12 cellular contexts compared by ENCODE assay signal in the genomic region with DNA sequence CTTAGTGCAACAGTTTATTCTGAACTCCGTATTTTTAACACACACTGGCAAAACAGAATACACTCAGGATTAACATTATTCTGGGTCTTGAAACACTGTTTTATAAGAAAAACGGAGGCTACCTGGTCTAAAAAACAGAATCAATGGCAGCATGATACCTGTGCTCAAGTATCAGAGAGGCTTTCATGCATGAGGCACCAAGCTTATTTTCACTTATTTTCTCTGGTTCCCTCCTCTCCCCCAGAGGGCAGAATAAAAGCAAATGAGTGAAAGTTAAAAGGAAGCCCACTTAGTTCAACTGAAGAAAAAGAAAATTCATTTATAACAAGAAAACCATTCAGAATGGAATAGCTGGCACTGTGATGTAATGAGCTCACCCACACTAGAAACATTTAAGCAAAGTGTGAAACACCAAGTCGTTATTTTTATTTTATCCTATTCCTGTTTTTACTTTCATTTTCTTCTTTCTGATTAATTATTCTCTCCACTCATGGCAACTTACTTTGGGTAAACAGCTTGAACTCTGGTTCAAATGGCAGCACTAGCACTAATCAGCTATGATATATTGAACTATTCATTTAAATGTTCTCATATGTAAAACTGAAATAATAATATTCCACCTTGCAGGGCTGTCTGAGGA.
DNase-seq lines count a peak whose midpoint lies in the region; ATAC-seq, FAIRE-seq and TF ChIP-seq lines count a peak whose summit lies in the region.
"Had no signal": no experiment of that assay in that cellular context is flagged by ENCODE, and none has a peak within 500 bp of the region (broad histone marks: within the 10 kb centered on the region; RNA-seq: fewer than 3 reads in every experiment).

No MANE protein-coding gene starts in this region.

- H3K36me3 ChIP-seq in adipocyte (ENCODE audit: control insufficient read depth, insufficient read depth, low read length, severe bottlenecking) = no peaks in the 10 kb centered on the region
- no peaks in the 10 kb centered on the region for H3K36me3 ChIP-seq in A673 (ENCODE audit: insufficient read depth, low read length, poor library complexity, severe bottlenecking)

- peaks cover 0 to 8% (median 4%) of the 10 kb centered on the region in 7 donors for H3K9me3 Mint-ChIP-seq in CD14-positive monocyte

- no peak overlapping the region for H3K9ac ChIP-seq in adipocyte (ENCODE audit: low read length)

- no TSS peak for BruUV-seq in A673 (replicated peaks; lab: Mats Ljungman, UMichigan)

- H3K4me1 ChIP-seq in adipocyte (ENCODE audit: control insufficient read depth, insufficient read depth, low read length) (peaks cover 6% of the 10 kb centered on the region), A673 (ENCODE audit: insufficient read depth, low read length, poor library complexity, severe bottlenecking) (peaks cover 7% of the 10 kb centered on the region)

- intact Hi-C loops in CD14-positive monocyte (cut with micrococcal nuclease) (no loop called here), A673 (cut with micrococcal nuclease; ENCODE audit: unreplicated experiment) (no loop called here)

- H3K4me3 ChIP-seq in adipocyte (ENCODE audit: low read length) = peak overlapping the region; percentile 20
- no peak overlapping the region for H3K4me3 ChIP-seq in A673 (ENCODE audit: low read depth, low read length, poor library complexity, severe bottlenecking)

- no peaks in the 10 kb centered on the region for H3K9me3 ChIP-seq in adipocyte (ENCODE audit: control insufficient read depth, low read length)
- no peaks in the 10 kb centered on the region for H3K9me3 ChIP-seq in A673 (ENCODE audit: low read depth, low read length, poor library complexity, severe bottlenecking)

- CTCF ChIA-PET in A673 (lab: Charles Lee) = no interaction called here

- in situ Hi-C loops in G401 (cut with HindIII; ENCODE audit: low sequenced_read_pairs) = no loop called here

- H3K27me3 Mint-ChIP-seq in CD14-positive monocyte (ENCODE audit: low read depth in 3 of 3) = no peaks in the 10 kb centered on the region

- DNase-seq in CD14-positive monocyte (ENCODE audit: low spot score) (no peak), GM19239 (ENCODE audit: insufficient read length, low spot score) (no peak), adipocyte (ENCODE audit: low read depth) (no peak), cerebellum (ENCODE audit: low spot score) (no peak), NCI-H187 treated with DMSO at 0.1 percent for 48 hours (lab: John Stamatoyannopoulos, UW) (no peak), A673 (ENCODE audit: low spot score) (no peak), G401 (ENCODE audit: low spot score) (no peak)
- DNase-seq: DMS79, foreskin melanocyte, HFFc6, NCI-H1694 treated with DMSO at 0.1 percent for 48 hours had no signal

- POLR2A ChIA-PET in A673 (lab: Charles Lee; ENCODE audit: low non-redundant PET) = no interaction called here

- no peak overlapping the region for H3K27ac ChIP-seq in A673 (ENCODE audit: low read depth, low read length, poor library complexity, severe bottlenecking)

- peak overlapping the region in 4 of 7 donors; percentile 31 to 86 (median 68) for H3K27ac Mint-ChIP-seq in CD14-positive monocyte
- H3K27ac Mint-ChIP-seq: HFFc6 had no signal

- peaks cover 0 to 2% of the 10 kb centered on the region in 2 donors for H3K36me3 Mint-ChIP-seq in CD14-positive monocyte

- FAIRE-seq in GM19239 (lab: Jason Lieb, UNC) = peak; percentile 85

- peaks cover 21% of the 10 kb centered on the region for H3K4me1 Mint-ChIP-seq in CD14-positive monocyte

- ATAC-seq in HG03135 (IDR thresholded peaks at IDR 0.05; ENCODE audit: unreplicated experiment) = peak; percentile 71

- TF ChIP-seq CTCF in CD14-positive monocyte (IDR thresholded peaks at IDR 0.05) = no peak
- TF ChIP-seq CTCF in A673 (conservative IDR thresholded peaks at IDR 0.05; ENCODE audit: low read depth, low read length) = no peak

- peak overlapping the region; percentile 32 to 47 for H3K4me3 Mint-ChIP-seq in CD14-positive monocyte
- H3K4me3 Mint-ChIP-seq: HFFc6 had no signal

- H3K27me3 ChIP-seq in adipocyte (replicated peaks; ENCODE audit: control insufficient read depth, insufficient read depth, low read length) (no peaks in the 10 kb centered on the region), A673 (replicated peaks; ENCODE audit: insufficient read depth, low read depth, low read length, poor library complexity) (no peaks in the 10 kb centered on the region)
